ENCODE assay signal across 8 cellular contexts in the genomic region with DNA sequence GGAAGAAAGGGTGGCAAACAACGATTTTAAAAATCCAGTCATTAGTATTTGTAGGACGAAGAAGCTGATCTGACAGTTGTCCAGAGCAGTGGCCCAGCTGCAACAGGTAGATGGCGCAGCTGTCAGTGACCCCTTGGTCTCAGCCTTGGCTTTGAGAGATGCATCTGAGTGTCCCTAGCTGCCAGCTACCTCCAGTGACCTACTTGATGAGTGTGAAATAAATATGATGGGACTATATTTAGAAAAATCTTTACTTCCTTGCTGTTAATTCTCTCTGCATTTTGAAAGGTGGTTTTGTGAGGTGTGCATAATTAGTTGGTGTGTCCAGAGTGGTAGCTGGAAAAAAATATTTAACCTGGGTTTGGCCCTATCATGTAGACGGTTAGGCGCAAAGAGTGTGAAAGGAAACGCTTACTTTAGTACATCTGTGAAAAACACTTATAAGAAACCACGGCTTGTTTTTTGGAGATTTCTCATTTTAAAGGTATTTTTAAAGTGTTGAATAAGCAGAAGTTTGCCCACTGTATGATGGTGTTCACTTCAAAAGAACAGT. TPM values are rescaled to one million over a fixed set of nuclear protein-coding genes. Genes with fewer than 3 reads are reported as not detected.
DNase-seq lines count a peak whose midpoint lies in the region; ATAC-seq and TF ChIP-seq lines count a peak whose summit lies in the region.

No MANE protein-coding gene starts in this region.

- no peak for TF ChIP-seq POLR2A in tibial nerve (IDR thresholded peaks at IDR 0.05)

- H3K36me3 ChIP-seq in GM06990 (ENCODE audit: control insufficient read depth, insufficient read depth, low read length) = no peaks in the 10 kb centered on the region
- H3K36me3 ChIP-seq in endocrine pancreas (ENCODE audit: control insufficient read depth, insufficient read depth, low read length) = no peaks in the 10 kb centered on the region
- no peaks in the 10 kb centered on the region for H3K36me3 ChIP-seq in tibial nerve

- WGBS in tibial nerve, 2 donors = 24 to 25% methylated on average over 7 of the region's 7 CpGs

- no peak for TF ChIP-seq EP300 in tibial nerve (IDR thresholded peaks at IDR 0.05)

- H3K4me1 ChIP-seq in endocrine pancreas (ENCODE audit: control insufficient read depth, insufficient read depth, low read length) (peaks cover 11% of the 10 kb centered on the region), tibial nerve (peaks cover 0 to 32% (median 9%) of the 10 kb centered on the region in 4 donors)

- H3K27ac ChIP-seq in tibial nerve = peak overlapping the region; percentile 85 to 94 (median 93)

- DNase-seq in GM06990 (ENCODE audit: extremely low read depth, insufficient read length) = no peak
- peak; percentile 47 for DNase-seq in SK-MEL-5 (ENCODE audit: low read depth, low spot score)
- peak; percentile 85 for DNase-seq in medulla oblongata (ENCODE audit: extremely low spot score)
- peak; percentile 38 to 50 for DNase-seq in tibial nerve (ENCODE audit: low spot score in 2 of 2)
- DNase-seq in NCI-H2107 treated with DMSO at 0.1 percent for 48 hours (lab: John Stamatoyannopoulos, UW; ENCODE audit: unreplicated experiment) = no peak

- ATAC-seq in GM21381 (IDR thresholded peaks at IDR 0.05; ENCODE audit: unreplicated experiment) = peak; percentile 78
- ATAC-seq in HG03571 (IDR thresholded peaks at IDR 0.05; ENCODE audit: unreplicated experiment) = peak; percentile 62

- TF ChIP-seq CTCF in GM06990 (IDR thresholded peaks at IDR 0.05; ENCODE audit: insufficient read depth, low read length, poor library complexity, severe bottlenecking) = peak; percentile 59
- TF ChIP-seq CTCF in tibial nerve (IDR thresholded peaks at IDR 0.05) = peak in 4 of 5 experiments; percentile 38 to 60 (median 44)

- no peaks in the 10 kb centered on the region for H3K9me3 ChIP-seq in endocrine pancreas (ENCODE audit: control insufficient read depth, low read length)
- H3K9me3 ChIP-seq in tibial nerve = no peaks in the 10 kb centered on the region

- H3K4me3 ChIP-seq in GM06990 (replicated peaks; ENCODE audit: low read depth, low read length) = peak overlapping the region; percentile 80
- peak overlapping the region; percentile 92 for H3K4me3 ChIP-seq in endocrine pancreas (ENCODE audit: control insufficient read depth, insufficient read depth, low read length)
- H3K4me3 ChIP-seq in tibial nerve = peak overlapping the region; percentile 61 to 83 (median 70)

- in situ Hi-C loops in SK-MEL-5 (cut with HindIII; ENCODE audit: low pct_unique_long_range_greater_than_20kb, low sequenced_read_pairs) = no loop called here

- H3K27me3 ChIP-seq in GM06990 (replicated peaks; ENCODE audit: control insufficient read depth, insufficient read depth, low read length) = no peaks in the 10 kb centered on the region
- no peaks in the 10 kb centered on the region for H3K27me3 ChIP-seq in endocrine pancreas (ENCODE audit: control insufficient read depth, insufficient read depth, low read length)
- no peaks in the 10 kb centered on the region for H3K27me3 ChIP-seq in tibial nerve

- peak overlapping the region; percentile 85 for H3K9ac ChIP-seq in endocrine pancreas (ENCODE audit: control insufficient read depth, insufficient read depth, low read length)

RNA-seq across cellular contexts. Expression of a gene that starts 1.0 kb away (rescaled TPM):
- 1.5 and 2.4 TPM in 2 replicates for total RNA-seq in SK-MEL-5 (2014; rRNA removed; shearing (Covaris generic))
- polyA plus RNA-seq in SK-MEL-5 (2015; cell fraction: cytosol; rRNA removed) = 6.3 and 8.2 TPM in 2 replicates
- polyA plus RNA-seq in SK-MEL-5 (2015; cell fraction: nucleus; rRNA removed) = 5.0 and 9.0 TPM in 2 replicates
- total RNA-seq in tibial nerve = 10 to 100 TPM; 14.7 to 21.0 (median 15.8) TPM

RNA-seq across cellular contexts. Expression of a gene that starts 24.7 kb away (rescaled TPM):
- total RNA-seq in SK-MEL-5 (2014; rRNA removed; shearing (Covaris generic)) = 16.6 and 20.0 TPM in 2 replicates
- 10.2 and 18.0 TPM in 2 replicates for polyA plus RNA-seq in SK-MEL-5 (2015; cell fraction: cytosol; rRNA removed)
- polyA plus RNA-seq in SK-MEL-5 (2015; cell fraction: nucleus; rRNA removed) = 25.3 and 34.0 TPM in 2 replicates
- 10 to 100 TPM; 15.6 to 19.9 (median 17.8) TPM for total RNA-seq in tibial nerve

Comparison
In these comparisons a context has a peak if more than half of its experiments do, and no peak if none do; other contexts are left out.
1. DNase-seq: peak in SK-MEL-5 (single experiment), medulla oblongata (single experiment) and tibial nerve (2 of 2); none in GM06990 (single experiment) and NCI-H2107 treated with DMSO at 0.1 percent for 48 hours (single experiment).
2. Peak in every context shown above with its lines, with median percentiles within 50 percentile points of each other: H3K4me3 ChIP-seq.